ENCODE assay signal across 24 cellular contexts in genomic region chr15:41411441-41411840, GRCh38. TPM values are rescaled to one million over a fixed set of nuclear protein-coding genes. Genes with fewer than 3 reads are reported as not detected.
DNase-seq lines count a peak whose midpoint lies in the region; ATAC-seq, FAIRE-seq and TF ChIP-seq lines count a peak whose summit lies in the region.
"Had no signal": no experiment of that assay in that cellular context is flagged by ENCODE, and none has a peak within 500 bp of the region (broad histone marks: within the 10 kb centered on the region; RNA-seq: fewer than 3 reads in every experiment).

No MANE protein-coding gene starts in this region.

- H3K27ac ChIP-seq in breast epithelium: no peak overlapping the region
- H3K27ac ChIP-seq in mammary epithelial cell (ENCODE audit: insufficient read depth, low read depth, low read length): no peak overlapping the region
- H3K27ac ChIP-seq in thyroid gland: peak overlapping the region; percentile 18 to 68 (median 51)
- H3K27ac ChIP-seq in HepG2 (ENCODE audit: extremely low read length, insufficient read depth, low read length): no peak overlapping the region
- no peak overlapping the region for H3K27ac ChIP-seq in heart left ventricle
- H3K27ac ChIP-seq: A549; BLaER1 treated with 17β-estradiol and CSF1 and Interleukin-3, amounts not matched to agents 10 nM and 100 nM had no signal

- FAIRE-seq in HepG2 (lab: Jason Lieb, UNC): no peak
- FAIRE-seq: A549, GM12891, GM18507, H54 had no signal

- H3K9me3 Mint-ChIP-seq in MCF 10A (ENCODE audit: unreplicated experiment) (no peaks in the 10 kb centered on the region), neural crest cell (no peaks in the 10 kb centered on the region)
- H3K9me3 Mint-ChIP-seq: CD4-positive, alpha-beta T cell; CD8-positive, alpha-beta memory T cell had no signal

- in situ Hi-C loops in mammary epithelial cell (cut with MboI; ENCODE audit: low sequenced_read_pairs in 2 of 2) (no loop called here), HepG2 (cut with HindIII; ENCODE audit: extremely low pct_ligation_motif_present, low pct_unique_long_range_greater_than_20kb) (no loop called here)

- no peak for DNase-seq in MCF 10A (ENCODE audit: unreplicated experiment)
- no peak for DNase-seq in breast epithelium (ENCODE audit: low spot score in 2 of 2)
- DNase-seq in mammary epithelial cell: no peak
- DNase-seq in neural crest cell (ENCODE audit: low read depth, low spot score): no peak
- peak; percentile 63 to 70 for DNase-seq in thyroid gland
- no peak for DNase-seq in HepG2 (ENCODE audit: low spot score)
- no peak for DNase-seq in heart left ventricle
- DNase-seq: 8988T; ACHN; AML-193; BE2C; CD4-positive, alpha-beta T cell; CD8-positive, alpha-beta memory T cell; DMS53; GF-D8; GOT3 had no signal

- H3K36me3 Mint-ChIP-seq in MCF 10A (ENCODE audit: insufficient read depth, unreplicated experiment) (peaks cover 16% of the 10 kb centered on the region), neural crest cell (ENCODE audit: low read depth) (no peaks in the 10 kb centered on the region)

- TF ChIP-seq CTCF in MCF 10A (IDR thresholded peaks at IDR 0.05; ENCODE audit: unreplicated experiment) (no peak), breast epithelium (IDR thresholded peaks at IDR 0.05) (no peak), mammary epithelial cell (conservative IDR thresholded peaks at IDR 0.05 in 1 of 2, IDR thresholded peaks at IDR 0.05 in 1 of 2; ENCODE audit: extremely low read depth in 1 of 2, insufficient read depth in 1 of 2, low read depth in 1 of 2, low read length in 2 of 2) (no peak), neural crest cell (conservative IDR thresholded peaks at IDR 0.05) (no peak), thyroid gland (IDR thresholded peaks at IDR 0.05) (no peak), HepG2 (CRISPR knock-in tag; IDR thresholded peaks at IDR 0.05) (no peak), heart left ventricle (IDR thresholded peaks at IDR 0.05) (no peak)

- TF ChIP-seq EP300 in HepG2 (IDR thresholded peaks at IDR 0.05; ENCODE audit: low read depth in 2 of 2, low read length in 2 of 2): no peak
- no peak for TF ChIP-seq EP300 in HepG2 (CRISPR knock-in tag; IDR thresholded peaks at IDR 0.05; ENCODE audit: borderline replicate concordance)

- no peak for TF ChIP-seq RAD21 in HepG2 (CRISPR knock-in tag; IDR thresholded peaks at IDR 0.05)

- peaks cover 11% of the 10 kb centered on the region for H3K4me1 Mint-ChIP-seq in MCF 10A (ENCODE audit: insufficient read depth, unreplicated experiment)
- peaks cover 11% of the 10 kb centered on the region for H3K4me1 Mint-ChIP-seq in neural crest cell

- H3K27ac Mint-ChIP-seq in MCF 10A (ENCODE audit: low read depth, unreplicated experiment): peak overlapping the region; percentile 24
- H3K27ac Mint-ChIP-seq in neural crest cell (ENCODE audit: unreplicated experiment): no peak overlapping the region
- H3K27ac Mint-ChIP-seq: CD4-positive, alpha-beta T cell had no signal

- H2AFZ ChIP-seq in mammary epithelial cell (ENCODE audit: low read depth, low read length) (no peak overlapping the region), HepG2 (ENCODE audit: low read length) (no peak overlapping the region)

- H3K4me3 ChIP-seq in breast epithelium (no peak overlapping the region), mammary epithelial cell (replicated peaks in 1 of 3; ENCODE audit: insufficient read depth in 1 of 3, low read depth in 2 of 3, low read length in 3 of 3) (no peak overlapping the region), thyroid gland (replicated peaks in 1 of 3) (no peak overlapping the region), HepG2 (replicated peaks in 1 of 3; ENCODE audit: insufficient read depth in 1 of 3, low read depth in 2 of 3, low read length in 3 of 3) (no peak overlapping the region), heart left ventricle (no peak overlapping the region)
- H3K4me3 ChIP-seq: A549; BLaER1 treated with 17β-estradiol and CSF1 and Interleukin-3, amounts not matched to agents 10 nM and 100 nM; HAP-1 had no signal

- H3K36me3 ChIP-seq in breast epithelium (no peaks in the 10 kb centered on the region), mammary epithelial cell (ENCODE audit: insufficient read depth, low read length) (no peaks in the 10 kb centered on the region), thyroid gland (no peaks in the 10 kb centered on the region), HepG2 (replicated peaks in 1 of 2; ENCODE audit: control insufficient read depth in 1 of 2, insufficient read depth in 2 of 2, low read length in 2 of 2) (no peaks in the 10 kb centered on the region), heart left ventricle (no peaks in the 10 kb centered on the region)
- H3K36me3 ChIP-seq: BE2C; BLaER1 treated with 17β-estradiol and CSF1 and Interleukin-3, amounts not matched to agents 10 nM and 100 nM; HAP-1 had no signal

- BruUV-seq in MCF 10A (replicated peaks; lab: Mats Ljungman, UMichigan) (no TSS peak), mammary epithelial cell (replicated peaks; lab: Mats Ljungman, UMichigan) (no TSS peak), HepG2 (replicated peaks; lab: Mats Ljungman, UMichigan) (no TSS peak)

- POLR2A ChIA-PET in MCF 10A (lab: Yijun Ruan, JAX) (interaction anchor here (0.6 to 2.1 kb wide), 2 partner anchors 9 to 183 kb away, joined by 3 to 15 read pairs; partner anchors contain the start of gene NDUFAF1), HepG2 (lab: Yijun Ruan, JAX) (interaction anchor here (1.3 kb wide), 1 partner anchor 10 kb away, joined by 3 read pairs; no protein-coding TSS in a partner anchor)

- peaks cover 14% of the 10 kb centered on the region for H3K79me2 ChIP-seq in mammary epithelial cell (ENCODE audit: insufficient read depth, low read length)
- peaks cover 5% of the 10 kb centered on the region for H3K79me2 ChIP-seq in HepG2 (ENCODE audit: insufficient read depth, low read length)

- H4K20me1 ChIP-seq in mammary epithelial cell (ENCODE audit: insufficient read depth, low read length): no peaks in the 10 kb centered on the region
- no peaks in the 10 kb centered on the region for H4K20me1 ChIP-seq in HepG2 (ENCODE audit: insufficient read depth, low read length)
- H4K20me1 ChIP-seq: BLaER1 treated with 17β-estradiol and CSF1 and Interleukin-3, amounts not matched to agents 10 nM and 100 nM had no signal

- H3K9ac ChIP-seq in mammary epithelial cell (ENCODE audit: insufficient read depth, low read length): no peak overlapping the region
- no peak overlapping the region for H3K9ac ChIP-seq in HepG2 (ENCODE audit: insufficient read depth, low read depth, low read length)
- H3K9ac ChIP-seq: BLaER1 treated with 17β-estradiol and CSF1 and Interleukin-3, amounts not matched to agents 10 nM and 100 nM had no signal

- dilution Hi-C loops in mammary epithelial cell (cut with HindIII; ENCODE audit: low sequenced_read_pairs): loop anchor here (10.0 kb wide), 1 partner anchor 63 kb away; no protein-coding TSS in a partner anchor

- CTCF ChIA-PET in MCF 10A (lab: Yijun Ruan, JAX) (interaction anchor here (0.7 kb wide), 1 partner anchor 1874 kb away, joined by 3 read pairs; no protein-coding TSS in a partner anchor), mammary epithelial cell (lab: Charles Lee; ENCODE audit: low non-redundant PET) (no interaction called here), HepG2 (lab: Yijun Ruan, JAX; ENCODE audit: low intra/inter-chr PET ratio, low total read pairs) (no interaction called here)

- H3K9me3 ChIP-seq in breast epithelium: no peaks in the 10 kb centered on the region
- no peaks in the 10 kb centered on the region for H3K9me3 ChIP-seq in mammary epithelial cell (replicated peaks; ENCODE audit: insufficient read depth, low read length)
- no peaks in the 10 kb centered on the region for H3K9me3 ChIP-seq in thyroid gland
- H3K9me3 ChIP-seq in HepG2 (ENCODE audit: low read length): no peaks in the 10 kb centered on the region
- no peaks in the 10 kb centered on the region for H3K9me3 ChIP-seq in heart left ventricle
- H3K9me3 ChIP-seq: A549; BE2C; BLaER1 treated with 17β-estradiol and CSF1 and Interleukin-3, amounts not matched to agents 10 nM and 100 nM; HAP-1 had no signal

- H3K4me2 ChIP-seq in mammary epithelial cell (ENCODE audit: insufficient read depth, low read depth, low read length): peak overlapping the region; percentile 26
- no peak overlapping the region for H3K4me2 ChIP-seq in HepG2 (ENCODE audit: low read depth, low read length)
- H3K4me2 ChIP-seq: A549; BLaER1 treated with 17β-estradiol and CSF1 and Interleukin-3, amounts not matched to agents 10 nM and 100 nM had no signal

- WGBS in mammary epithelial cell (ENCODE audit: low coverage, missing lambda C conversion rate): 100% methylated on average over 2 of the region's 3 CpGs
- WGBS in thyroid gland, 2 donors: 34 to 37% methylated on average over 3 of the region's 3 CpGs
- 63% methylated on average over 3 of the region's 3 CpGs for WGBS in HepG2 (ENCODE audit: low lambda C conversion rate)
- 84 to 88% (median 87%) methylated on average over 3 of the region's 3 CpGs for WGBS in heart left ventricle, 4 donors

- TF ChIP-seq POLR2A in breast epithelium (IDR thresholded peaks at IDR 0.05) (no peak), thyroid gland (IDR thresholded peaks at IDR 0.05) (no peak), HepG2 (IDR thresholded peaks at IDR 0.05; ENCODE audit: insufficient read depth in 1 of 2, low read depth in 2 of 2, low read length in 2 of 2) (no peak), heart left ventricle (IDR thresholded peaks at IDR 0.05) (no peak)

- no peak overlapping the region for H3K4me3 Mint-ChIP-seq in MCF 10A (ENCODE audit: unreplicated experiment)
- H3K4me3 Mint-ChIP-seq in neural crest cell: peak overlapping the region; percentile 14
- H3K4me3 Mint-ChIP-seq: CD14-positive monocyte; CD4-positive, alpha-beta T cell had no signal

- H3K27me3 ChIP-seq in breast epithelium (no peaks in the 10 kb centered on the region), mammary epithelial cell (ENCODE audit: insufficient read depth, low read length) (no peaks in the 10 kb centered on the region), thyroid gland (no peaks in the 10 kb centered on the region), HepG2 (ENCODE audit: control insufficient read depth in 1 of 2, insufficient read depth in 2 of 2, low read length in 2 of 2) (no peaks in the 10 kb centered on the region; a peak in 1 of 5 replicates), heart left ventricle (no peaks in the 10 kb centered on the region)
- H3K27me3 ChIP-seq: BE2C; BLaER1 treated with 17β-estradiol and CSF1 and Interleukin-3, amounts not matched to agents 10 nM and 100 nM had no signal

- H3K27me3 Mint-ChIP-seq in MCF 10A (ENCODE audit: insufficient read depth, unreplicated experiment) (no peaks in the 10 kb centered on the region), neural crest cell (ENCODE audit: low read depth) (no peaks in the 10 kb centered on the region)
- H3K27me3 Mint-ChIP-seq: CD4-positive, alpha-beta T cell; CD8-positive, alpha-beta memory T cell had no signal

- intact Hi-C loops in MCF 10A (cut with micrococcal nuclease): no loop called here
- intact Hi-C loops in breast epithelium (cut with DNase I; ENCODE audit: low total_unique reads): no loop called here
- intact Hi-C loops in mammary epithelial cell (cut with micrococcal nuclease): no loop called here
- intact Hi-C loops in thyroid gland (cut with DNase I): no loop called here
- intact Hi-C loops in HepG2 (cut with micrococcal nuclease; ENCODE audit: unreplicated experiment): no loop called here
- intact Hi-C loops in heart left ventricle (cut with DNase I): no loop called here

- H3K4me1 ChIP-seq in breast epithelium: no peaks in the 10 kb centered on the region
- peaks cover 9% of the 10 kb centered on the region for H3K4me1 ChIP-seq in mammary epithelial cell (ENCODE audit: insufficient read depth, low read length)
- H3K4me1 ChIP-seq in thyroid gland: peaks cover 9% of the 10 kb centered on the region in 2 donors
- H3K4me1 ChIP-seq in HepG2 (ENCODE audit: insufficient read depth, low read length): peaks cover 26% of the 10 kb centered on the region
- H3K4me1 ChIP-seq in heart left ventricle: peaks cover 0 to 14% (median 10%) of the 10 kb centered on the region in 12 donors
- H3K4me1 ChIP-seq: HAP-1 had no signal

- ATAC-seq in GM21367 (IDR thresholded peaks at IDR 0.05; ENCODE audit: unreplicated experiment): no peak
- ATAC-seq in HepG2: no peak
- no peak for ATAC-seq in heart left ventricle
- ATAC-seq: A549 had no signal

RNA-seq across cellular contexts. Expression of gene RTF1, which starts 5.5 kb away (rescaled TPM):
- total RNA-seq in MCF 10A (2022) (30.2 and 30.6 TPM in 2 replicates), breast epithelium (10 to 100 TPM; 33.1 to 49.0 (median 34.2) TPM), mammary epithelial cell (10 to 100 TPM; 26.7 to 33.0 TPM), neural crest cell (65.8 and 66.3 TPM in 2 replicates), thyroid gland (10 to 100 TPM; 26.6 to 37.4 (median 35.4) TPM), HepG2 (2016; rRNA removed; fragmentation: Illumina TruSeq; extraction: Trizol) (17.9 and 22.0 TPM in 2 replicates), heart left ventricle (10 to 100 TPM; 19.1 to 33.3 (median 28.5) TPM)
- polyA plus RNA-seq in mammary epithelial cell (24.3 TPM), HepG2 (2011; rRNA removed) (13.6 and 13.9 TPM in 2 replicates), heart left ventricle (10 to 100 TPM; 16.5 to 16.6 TPM)
- 74.8 TPM for polyA minus RNA-seq in mammary epithelial cell
- 10.3 and 10.6 TPM in 2 replicates for total RNA-seq in HepG2 (2016; cell fraction: cytosol; rRNA removed; fragmentation: Illumina TruSeq; extraction: Trizol; ENCODE audit: low read depth)
- total RNA-seq in HepG2 (2016; cell fraction: insoluble cytoplasmic fraction; rRNA removed; fragmentation: Illumina TruSeq; extraction: Trizol): 19.3 and 20.7 TPM in 2 replicates
- total RNA-seq in HepG2 (2016; cell fraction: membrane; rRNA removed; fragmentation: Illumina TruSeq; extraction: Trizol): 7.2 and 8.9 TPM in 2 replicates
- total RNA-seq in HepG2 (2016; cell fraction: nucleus; rRNA removed; fragmentation: Illumina TruSeq; extraction: Trizol): 16.0 and 18.0 TPM in 2 replicates
- polyA plus RNA-seq in HepG2 (2011; cell fraction: cytosol; rRNA removed): 7.8 and 10.1 TPM in 2 replicates
- polyA plus RNA-seq in HepG2 (2011; cell fraction: nucleus; rRNA removed): 6.0 and 10.8 TPM in 2 replicates
- polyA plus RNA-seq in HepG2 (2012): 10.5 and 14.7 TPM in 2 replicates
- polyA plus RNA-seq in HepG2 (2016; cell fraction: cytosol; fragmentation: Illumina TruSeq; extraction: Trizol; ENCODE audit: low read depth): 0.95 and 1.3 TPM in 2 replicates
- polyA plus RNA-seq in HepG2 (2016; cell fraction: insoluble cytoplasmic fraction; fragmentation: Illumina TruSeq; extraction: Trizol; ENCODE audit: low read depth): 26.5 and 29.3 TPM in 2 replicates
- 3.7 and 5.0 TPM in 2 replicates for polyA plus RNA-seq in HepG2 (2016; cell fraction: membrane; fragmentation: Illumina TruSeq; extraction: Trizol; ENCODE audit: low read depth)
- polyA plus RNA-seq in HepG2 (2016; cell fraction: nucleus; fragmentation: Illumina TruSeq; extraction: Trizol; ENCODE audit: insufficient read depth, low read depth): 26.0 and 36.3 TPM in 2 replicates
- polyA minus RNA-seq in HepG2 (2011; rRNA and poly(A)+ RNA removed; ENCODE audit: low replicate concordance): 8.0 and 26.1 TPM in 2 replicates
- 10.1 and 12.2 TPM in 2 replicates for polyA minus RNA-seq in HepG2 (2011; cell fraction: cytosol; rRNA and poly(A)+ RNA removed)
- polyA minus RNA-seq in HepG2 (2011; cell fraction: nucleus; rRNA and poly(A)+ RNA removed): 13.1 and 14.5 TPM in 2 replicates

RNA-seq across cellular contexts. Expression of gene NDUFAF1, which starts 9.1 kb away (rescaled TPM):
- total RNA-seq in MCF 10A (2022) (14.9 and 18.2 TPM in 2 replicates), breast epithelium (10 to 100 TPM in 2 of 3 donors, 1 to 10 TPM in 1; 6.9 to 19.9 (median 14.7) TPM), mammary epithelial cell (10 to 100 TPM; 16.9 to 21.8 TPM), neural crest cell (16.4 and 17.7 TPM in 2 replicates), thyroid gland (10 to 100 TPM; 12.9 to 26.0 (median 17.6) TPM), HepG2 (2016; rRNA removed; fragmentation: Illumina TruSeq; extraction: Trizol) (16.9 and 23.1 TPM in 2 replicates), heart left ventricle (10 to 100 TPM; 20.4 to 70.1 (median 41.3) TPM)
- polyA plus RNA-seq in mammary epithelial cell (19.6 TPM), HepG2 (2011; rRNA removed) (5.4 and 7.4 TPM in 2 replicates), heart left ventricle (10 to 100 TPM; 54.5 to 58.3 TPM)
- polyA minus RNA-seq in mammary epithelial cell: 16.0 TPM
- total RNA-seq in HepG2 (2016; cell fraction: cytosol; rRNA removed; fragmentation: Illumina TruSeq; extraction: Trizol; ENCODE audit: low read depth): 2.5 and 2.7 TPM in 2 replicates
- 16.2 and 21.9 TPM in 2 replicates for total RNA-seq in HepG2 (2016; cell fraction: insoluble cytoplasmic fraction; rRNA removed; fragmentation: Illumina TruSeq; extraction: Trizol)
- total RNA-seq in HepG2 (2016; cell fraction: membrane; rRNA removed; fragmentation: Illumina TruSeq; extraction: Trizol): 4.9 and 6.7 TPM in 2 replicates
- 7.0 and 7.1 TPM in 2 replicates for total RNA-seq in HepG2 (2016; cell fraction: nucleus; rRNA removed; fragmentation: Illumina TruSeq; extraction: Trizol)
- 4.2 and 4.9 TPM in 2 replicates for polyA plus RNA-seq in HepG2 (2011; cell fraction: cytosol; rRNA removed)
- 1.6 and 2.9 TPM in 2 replicates for polyA plus RNA-seq in HepG2 (2011; cell fraction: nucleus; rRNA removed)
- 5.6 and 8.5 TPM in 2 replicates for polyA plus RNA-seq in HepG2 (2012)
- 3.0 and 3.1 TPM in 2 replicates for polyA plus RNA-seq in HepG2 (2016; cell fraction: cytosol; fragmentation: Illumina TruSeq; extraction: Trizol; ENCODE audit: low read depth)
- 19.3 and 21.4 TPM in 2 replicates for polyA plus RNA-seq in HepG2 (2016; cell fraction: insoluble cytoplasmic fraction; fragmentation: Illumina TruSeq; extraction: Trizol; ENCODE audit: low read depth)
- 3.6 and 3.8 TPM in 2 replicates for polyA plus RNA-seq in HepG2 (2016; cell fraction: membrane; fragmentation: Illumina TruSeq; extraction: Trizol; ENCODE audit: low read depth)
- 11.6 and 12.2 TPM in 2 replicates for polyA plus RNA-seq in HepG2 (2016; cell fraction: nucleus; fragmentation: Illumina TruSeq; extraction: Trizol; ENCODE audit: insufficient read depth, low read depth)
- 2.1 and 6.0 TPM in 2 replicates for polyA minus RNA-seq in HepG2 (2011; rRNA and poly(A)+ RNA removed; ENCODE audit: low replicate concordance)
- 2.3 and 3.2 TPM in 2 replicates for polyA minus RNA-seq in HepG2 (2011; cell fraction: cytosol; rRNA and poly(A)+ RNA removed)
- polyA minus RNA-seq in HepG2 (2011; cell fraction: nucleus; rRNA and poly(A)+ RNA removed): 4.1 and 4.5 TPM in 2 replicates

Comparison
In these comparisons a context has a peak if more than half of its experiments do, and no peak if none do; other contexts are left out.
1. DNase-seq: peak in thyroid gland (2 of 2); none in MCF 10A (single experiment), breast epithelium (0 of 2), mammary epithelial cell (single experiment), neural crest cell (single experiment), HepG2 (single experiment) and heart left ventricle (0 of 5).
2. H3K27ac ChIP-seq: peak in thyroid gland (3 of 3); none in breast epithelium (0 of 2), mammary epithelial cell (single experiment), HepG2 (single experiment) and heart left ventricle (0 of 12).